In the genomic region with DNA sequence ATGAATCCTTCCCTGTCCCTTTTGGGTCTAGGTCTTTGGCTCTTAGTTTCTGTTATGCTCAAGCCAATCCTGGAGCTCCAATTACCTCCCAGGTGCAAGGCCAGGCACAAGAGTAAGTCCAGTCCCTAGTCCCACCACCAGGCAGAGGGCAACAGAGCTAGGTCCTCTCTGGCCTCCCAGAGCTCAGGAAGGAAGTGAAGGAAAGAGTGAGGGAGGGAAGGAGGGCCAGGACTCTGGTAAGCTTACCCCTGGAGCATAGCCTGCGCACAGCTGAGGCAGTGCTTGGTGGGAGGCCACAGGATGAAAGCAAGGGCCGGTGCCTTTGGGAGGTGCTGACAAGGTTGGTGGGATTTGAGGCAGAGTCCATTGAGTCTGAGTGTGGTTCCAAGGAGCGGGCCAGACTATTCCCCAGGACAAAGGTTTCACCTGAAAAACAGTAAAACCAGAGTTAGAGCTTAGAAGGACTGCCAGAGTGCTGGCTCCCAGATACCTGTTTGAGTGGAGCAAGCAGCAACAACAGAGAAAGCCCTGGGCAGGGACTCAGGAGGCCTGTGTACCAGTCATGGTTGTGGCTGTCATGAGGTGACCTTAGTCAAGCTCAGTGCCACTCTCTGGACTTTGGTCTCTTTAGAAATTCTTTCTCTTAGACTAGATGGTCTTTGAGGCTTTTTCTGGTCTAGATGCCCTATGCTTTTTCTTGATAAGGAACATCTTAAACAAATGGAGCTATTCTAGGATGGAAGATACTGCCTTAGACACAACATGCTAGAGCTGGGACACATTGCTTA, we compare ENCODE assay signal across 27 cellular contexts. TPM values are rescaled to one million over a fixed set of nuclear protein-coding genes. Genes with fewer than 3 reads are reported as not detected.
DNase-seq lines count a peak whose midpoint lies in the region; ATAC-seq, FAIRE-seq and TF ChIP-seq lines count a peak whose summit lies in the region.
"Had no signal": no experiment of that assay in that cellular context is flagged by ENCODE, and none has a peak within 500 bp of the region (broad histone marks: within the 10 kb centered on the region; RNA-seq: fewer than 3 reads in every experiment).

No MANE protein-coding gene starts in this region.

- no peak overlapping the region for H3K4me3 Mint-ChIP-seq in natural killer cell treated with Interleukin-12 subunit alpha and Interleukin-12 subunit beta and Interleukin-15 and Interleukin-18, amount 100 ng/mL, for 72 hours
- no peak overlapping the region for H3K4me3 Mint-ChIP-seq in natural killer cell
- no peak overlapping the region for H3K4me3 Mint-ChIP-seq in endothelial cell (ENCODE audit: unreplicated experiment)
- H3K4me3 Mint-ChIP-seq: CD14-positive monocyte; CD4-positive, alpha-beta memory T cell; CD4-positive, CD25-positive, alpha-beta regulatory T cell; CD8-positive, alpha-beta memory T cell had no signal

- H3K9me3 ChIP-seq in HepG2 (ENCODE audit: low read length) (no peaks in the 10 kb centered on the region), right lobe of liver (no peaks in the 10 kb centered on the region)
- H3K9me3 ChIP-seq: BE2C, BLaER1 had no signal

- H3K27ac ChIP-seq in HepG2 (ENCODE audit: extremely low read length, insufficient read depth, low read length) (no peak overlapping the region), right lobe of liver (peak overlapping the region in 1 of 3 donors; percentile 6)
- H3K27ac ChIP-seq: 22Rv1, BLaER1 had no signal

- H3K27me3 ChIP-seq in HepG2 (ENCODE audit: control insufficient read depth in 1 of 2, insufficient read depth in 2 of 2, low read length in 2 of 2): no peaks in the 10 kb centered on the region
- no peaks in the 10 kb centered on the region for H3K27me3 ChIP-seq in right lobe of liver
- H3K27me3 ChIP-seq: BE2C, BLaER1 had no signal

- DNase-seq in natural killer cell treated with Interleukin-12 subunit alpha and Interleukin-12 subunit beta and Interleukin-15 and Interleukin-18, amount 100 ng/mL, for 72 hours (ENCODE audit: low spot score): no peak
- DNase-seq in natural killer cell (no peak), HepG2 (ENCODE audit: low spot score) (no peak), right lobe of liver (no peak), NCI-H446 treated with DMSO at 0.1 percent for 48 hours (lab: John Stamatoyannopoulos, UW) (no peak), endothelial cell (ENCODE audit: low spot score) (no peak)
- DNase-seq: ACHN; BE2C; C1 segment of cervical spinal cord; CD4-positive, alpha-beta memory T cell; CD4-positive, CD25-positive, alpha-beta regulatory T cell; CD8-positive, alpha-beta memory T cell; COR-L47; DMS 273 treated with DMSO at 0.1 percent for 48 hours; DMS153; DMS53; DMS79; DND-41; EL; GDM1 had no signal

- BruUV-seq in HepG2 (replicated peaks; lab: Mats Ljungman, UMichigan): no TSS peak

- H3K4me3 ChIP-seq in HepG2 (replicated peaks in 1 of 3; ENCODE audit: insufficient read depth in 1 of 3, low read depth in 2 of 3, low read length in 3 of 3): no peak overlapping the region
- H3K4me3 ChIP-seq in right lobe of liver: no peak overlapping the region
- H3K4me3 ChIP-seq: BLaER1, GM12878 had no signal

- in situ Hi-C loops in HepG2 (cut with HindIII; ENCODE audit: extremely low pct_ligation_motif_present, low pct_unique_long_range_greater_than_20kb): no loop called here

- intact Hi-C loops in natural killer cell (cut with micrococcal nuclease): no loop called here
- intact Hi-C loops in HepG2 (cut with micrococcal nuclease; ENCODE audit: unreplicated experiment): no loop called here
- intact Hi-C loops in right lobe of liver (cut with DNase I): no loop called here

- H3K9ac ChIP-seq in HepG2 (ENCODE audit: insufficient read depth, low read depth, low read length): no peak overlapping the region
- H3K9ac ChIP-seq: BLaER1 had no signal

- peaks cover 6% of the 10 kb centered on the region for H3K36me3 Mint-ChIP-seq in natural killer cell treated with Interleukin-12 subunit alpha and Interleukin-12 subunit beta and Interleukin-15 and Interleukin-18, amount 100 ng/mL, for 72 hours
- H3K36me3 Mint-ChIP-seq in natural killer cell (no peaks in the 10 kb centered on the region), endothelial cell (ENCODE audit: low read depth, unreplicated experiment) (peaks cover 27% of the 10 kb centered on the region)

- no peak overlapping the region for H2AFZ ChIP-seq in HepG2 (ENCODE audit: low read length)

- no peaks in the 10 kb centered on the region for H4K20me1 ChIP-seq in HepG2 (ENCODE audit: insufficient read depth, low read length)

- H3K4me1 Mint-ChIP-seq in natural killer cell treated with Interleukin-12 subunit alpha and Interleukin-12 subunit beta and Interleukin-15 and Interleukin-18, amount 100 ng/mL, for 72 hours (ENCODE audit: low read depth in 2 of 2): peaks cover 0 to 2% of the 10 kb centered on the region in 2 donors
- H3K4me1 Mint-ChIP-seq in natural killer cell (no peaks in the 10 kb centered on the region), endothelial cell (ENCODE audit: unreplicated experiment) (peaks cover 4% of the 10 kb centered on the region)
- H3K4me1 Mint-ChIP-seq: CD8-positive, alpha-beta memory T cell had no signal

- H3K4me1 ChIP-seq in HepG2 (ENCODE audit: insufficient read depth, low read length) (peaks cover 18% of the 10 kb centered on the region), right lobe of liver (peaks cover 0 to 6% (median 0%) of the 10 kb centered on the region in 4 donors)
- H3K4me1 ChIP-seq: BE2C, BLaER1 had no signal

- no peak overlapping the region for H3K4me2 ChIP-seq in HepG2 (ENCODE audit: low read depth, low read length)
- H3K4me2 ChIP-seq: BLaER1 had no signal

- no peak overlapping the region for H3K27ac Mint-ChIP-seq in natural killer cell treated with Interleukin-12 subunit alpha and Interleukin-12 subunit beta and Interleukin-15 and Interleukin-18, amount 100 ng/mL, for 72 hours
- H3K27ac Mint-ChIP-seq in natural killer cell: no peak overlapping the region
- no peak overlapping the region for H3K27ac Mint-ChIP-seq in endothelial cell (ENCODE audit: unreplicated experiment)
- H3K27ac Mint-ChIP-seq: CD14-positive monocyte; CD4-positive, alpha-beta memory T cell; CD4-positive, CD25-positive, alpha-beta regulatory T cell; CD8-positive, alpha-beta memory T cell had no signal

- TF ChIP-seq CTCF in natural killer cell (IDR thresholded peaks at IDR 0.05) (no peak), HepG2 (CRISPR knock-in tag; IDR thresholded peaks at IDR 0.05) (no peak), right lobe of liver (IDR thresholded peaks at IDR 0.05) (no peak), endothelial cell (IDR thresholded peaks at IDR 0.05; ENCODE audit: unreplicated experiment) (no peak)

- POLR2A ChIA-PET in HepG2 (lab: Yijun Ruan, JAX): no interaction called here

- no peak for TF ChIP-seq RAD21 in HepG2 (CRISPR knock-in tag; IDR thresholded peaks at IDR 0.05)

- no peaks in the 10 kb centered on the region for H3K79me2 ChIP-seq in HepG2 (ENCODE audit: insufficient read depth, low read length)

- ATAC-seq in natural killer cell treated with Interleukin-12 subunit alpha and Interleukin-12 subunit beta and Interleukin-15 and Interleukin-18, amount 100 ng/mL, for 72 hours: peak; percentile 20 to 48
- ATAC-seq in natural killer cell (no peak), HepG2 (peak; percentile 71), right lobe of liver (peak; percentile 68 to 83 (median 82)), esophagus mucosa (no peak)
- ATAC-seq: GM12878 had no signal

- CTCF ChIA-PET in HepG2 (lab: Yijun Ruan, JAX; ENCODE audit: low intra/inter-chr PET ratio, low total read pairs): no interaction called here

- H3K9me3 Mint-ChIP-seq in natural killer cell treated with Interleukin-12 subunit alpha and Interleukin-12 subunit beta and Interleukin-15 and Interleukin-18, amount 100 ng/mL, for 72 hours: no peaks in the 10 kb centered on the region
- H3K9me3 Mint-ChIP-seq in natural killer cell (no peaks in the 10 kb centered on the region), endothelial cell (ENCODE audit: unreplicated experiment) (no peaks in the 10 kb centered on the region)
- H3K9me3 Mint-ChIP-seq: CD4-positive, alpha-beta memory T cell; CD8-positive, alpha-beta memory T cell had no signal

- H3K36me3 ChIP-seq in HepG2 (replicated peaks in 1 of 2; ENCODE audit: control insufficient read depth in 1 of 2, insufficient read depth in 2 of 2, low read length in 2 of 2): peaks cover 12 to 47% of the 10 kb centered on the region in 2 experiments
- peaks cover 0 to 34% (median 2%) of the 10 kb centered on the region in 4 donors for H3K36me3 ChIP-seq in right lobe of liver

- no peaks in the 10 kb centered on the region for H3K27me3 Mint-ChIP-seq in natural killer cell treated with Interleukin-12 subunit alpha and Interleukin-12 subunit beta and Interleukin-15 and Interleukin-18, amount 100 ng/mL, for 72 hours
- H3K27me3 Mint-ChIP-seq in natural killer cell (ENCODE audit: low read depth in 2 of 2) (no peaks in the 10 kb centered on the region), endothelial cell (ENCODE audit: unreplicated experiment) (no peaks in the 10 kb centered on the region)
- H3K27me3 Mint-ChIP-seq: CD4-positive, alpha-beta memory T cell; CD4-positive, CD25-positive, alpha-beta regulatory T cell; CD8-positive, alpha-beta memory T cell had no signal

- TF ChIP-seq EP300 in HepG2 (IDR thresholded peaks at IDR 0.05; ENCODE audit: low read depth in 2 of 2, low read length in 2 of 2) (no peak), HepG2 (CRISPR knock-in tag; IDR thresholded peaks at IDR 0.05; ENCODE audit: borderline replicate concordance) (no peak)

- FAIRE-seq in HepG2 (lab: Jason Lieb, UNC): no peak
- FAIRE-seq: GM12878, GM19239 had no signal

- WGBS in HepG2 (ENCODE audit: low lambda C conversion rate): 100% methylated on average over 3 of the region's 3 CpGs
- 100% methylated on average over 1 of the region's 3 CpGs for WGBS in right lobe of liver (ENCODE audit: insufficient coverage, low coverage, low lambda C conversion rate, missing lambda C conversion rate)

- TF ChIP-seq POLR2A in HepG2 (IDR thresholded peaks at IDR 0.05; ENCODE audit: insufficient read depth in 1 of 2, low read depth in 2 of 2, low read length in 2 of 2) (no peak), right lobe of liver (IDR thresholded peaks at IDR 0.05) (no peak)

RNA-seq across cellular contexts. Expression of a gene that starts 15.8 kb away (rescaled TPM):
- under 1 TPM; 0.14 to 0.33 TPM for total RNA-seq in natural killer cell treated with Interleukin-12 subunit alpha and Interleukin-12 subunit beta and Interleukin-15 and Interleukin-18, amount 100 ng/mL, for 72 hours
- total RNA-seq in natural killer cell (under 1 TPM; 0.09 to 0.18 (median 0.09) TPM), HepG2 (2016; rRNA removed; fragmentation: Illumina TruSeq; extraction: Trizol) (0.07 TPM in 1 of 2 replicates, not detected in the other), right lobe of liver (under 1 TPM in 3 of 6 experiments, not detected in 3; 0.06 to 0.27 (median 0.14) TPM), esophagus mucosa (0.08 TPM), endothelial cell (ENCODE audit: unreplicated experiment) (0.38 TPM)
- not detected in 2 replicates for total RNA-seq in HepG2 (2016; cell fraction: cytosol; rRNA removed; fragmentation: Illumina TruSeq; extraction: Trizol; ENCODE audit: low read depth)
- total RNA-seq in HepG2 (2016; cell fraction: insoluble cytoplasmic fraction; rRNA removed; fragmentation: Illumina TruSeq; extraction: Trizol): 0.19 TPM in 1 of 2 replicates, not detected in the other
- total RNA-seq in HepG2 (2016; cell fraction: membrane; rRNA removed; fragmentation: Illumina TruSeq; extraction: Trizol): 0.09 TPM in 1 of 2 replicates, not detected in the other
- 0.31 and 0.50 TPM in 2 replicates for total RNA-seq in HepG2 (2016; cell fraction: nucleus; rRNA removed; fragmentation: Illumina TruSeq; extraction: Trizol)
- 0.18 and 0.20 TPM in 2 replicates for polyA plus RNA-seq in HepG2 (2011; rRNA removed)
- 0.05 and 0.08 TPM in 2 replicates for polyA plus RNA-seq in HepG2 (2011; cell fraction: cytosol; rRNA removed)
- 1.2 and 1.7 TPM in 2 replicates for polyA plus RNA-seq in HepG2 (2011; cell fraction: nucleus; rRNA removed)
- 0.44 and 0.65 TPM in 2 replicates for polyA plus RNA-seq in HepG2 (2012)
- polyA plus RNA-seq in HepG2 (2016; cell fraction: cytosol; fragmentation: Illumina TruSeq; extraction: Trizol; ENCODE audit: low read depth): not detected in 2 replicates
- polyA plus RNA-seq in HepG2 (2016; cell fraction: insoluble cytoplasmic fraction; fragmentation: Illumina TruSeq; extraction: Trizol; ENCODE audit: low read depth): not detected in 2 replicates
- not detected in 2 replicates for polyA plus RNA-seq in HepG2 (2016; cell fraction: membrane; fragmentation: Illumina TruSeq; extraction: Trizol; ENCODE audit: low read depth)
- 0.60 and 0.71 TPM in 2 replicates for polyA plus RNA-seq in HepG2 (2016; cell fraction: nucleus; fragmentation: Illumina TruSeq; extraction: Trizol; ENCODE audit: insufficient read depth, low read depth)
- polyA minus RNA-seq in HepG2 (2011; rRNA and poly(A)+ RNA removed; ENCODE audit: low replicate concordance): 0.37 and 1.3 TPM in 2 replicates
- not detected in 2 replicates for polyA minus RNA-seq in HepG2 (2011; cell fraction: cytosol; rRNA and poly(A)+ RNA removed)
- 2.1 and 2.4 TPM in 2 replicates for polyA minus RNA-seq in HepG2 (2011; cell fraction: nucleus; rRNA and poly(A)+ RNA removed)
- total RNA-seq: Daoy had no signal

RNA-seq across cellular contexts. Expression of a gene that starts 57.8 kb away (rescaled TPM):
- 100 to 1,000 TPM in 1 of 2 donors, 10 to 100 TPM in 1; 83.1 to 152 TPM for total RNA-seq in natural killer cell treated with Interleukin-12 subunit alpha and Interleukin-12 subunit beta and Interleukin-15 and Interleukin-18, amount 100 ng/mL, for 72 hours
- 100 to 1,000 TPM in 1 of 3 donors, 10 to 100 TPM in 2; 90.5 to 128 (median 99.0) TPM for total RNA-seq in natural killer cell
- total RNA-seq in HepG2 (2016; rRNA removed; fragmentation: Illumina TruSeq; extraction: Trizol): 42.8 and 63.1 TPM in 2 replicates
- 8.1 and 8.4 TPM in 2 replicates for total RNA-seq in HepG2 (2016; cell fraction: cytosol; rRNA removed; fragmentation: Illumina TruSeq; extraction: Trizol; ENCODE audit: low read depth)
- 40.9 and 54.3 TPM in 2 replicates for total RNA-seq in HepG2 (2016; cell fraction: insoluble cytoplasmic fraction; rRNA removed; fragmentation: Illumina TruSeq; extraction: Trizol)
- total RNA-seq in HepG2 (2016; cell fraction: membrane; rRNA removed; fragmentation: Illumina TruSeq; extraction: Trizol): 18.5 and 19.2 TPM in 2 replicates
- total RNA-seq in HepG2 (2016; cell fraction: nucleus; rRNA removed; fragmentation: Illumina TruSeq; extraction: Trizol): 56.4 and 60.8 TPM in 2 replicates
- polyA plus RNA-seq in HepG2 (2011; rRNA removed): 9.6 and 10.1 TPM in 2 replicates
- polyA plus RNA-seq in HepG2 (2011; cell fraction: cytosol; rRNA removed): 6.4 and 7.9 TPM in 2 replicates
- polyA plus RNA-seq in HepG2 (2011; cell fraction: nucleus; rRNA removed): 42.7 and 43.4 TPM in 2 replicates
- polyA plus RNA-seq in HepG2 (2012): 19.4 and 21.9 TPM in 2 replicates
- polyA plus RNA-seq in HepG2 (2016; cell fraction: cytosol; fragmentation: Illumina TruSeq; extraction: Trizol; ENCODE audit: low read depth): 4.7 and 5.0 TPM in 2 replicates
- 61.3 and 68.4 TPM in 2 replicates for polyA plus RNA-seq in HepG2 (2016; cell fraction: insoluble cytoplasmic fraction; fragmentation: Illumina TruSeq; extraction: Trizol; ENCODE audit: low read depth)
- polyA plus RNA-seq in HepG2 (2016; cell fraction: membrane; fragmentation: Illumina TruSeq; extraction: Trizol; ENCODE audit: low read depth): 9.5 and 10.5 TPM in 2 replicates
- polyA plus RNA-seq in HepG2 (2016; cell fraction: nucleus; fragmentation: Illumina TruSeq; extraction: Trizol; ENCODE audit: insufficient read depth, low read depth): 105 and 109 TPM in 2 replicates
- polyA minus RNA-seq in HepG2 (2011; rRNA and poly(A)+ RNA removed; ENCODE audit: low replicate concordance): 23.3 and 120 TPM in 2 replicates
- 7.5 and 8.1 TPM in 2 replicates for polyA minus RNA-seq in HepG2 (2011; cell fraction: cytosol; rRNA and poly(A)+ RNA removed)
- polyA minus RNA-seq in HepG2 (2011; cell fraction: nucleus; rRNA and poly(A)+ RNA removed): 51.4 and 55.3 TPM in 2 replicates
- total RNA-seq in right lobe of liver: 10 to 100 TPM; 13.1 to 48.0 (median 42.2) TPM
- total RNA-seq in esophagus mucosa: 24.0 TPM
- 41.2 TPM for total RNA-seq in endothelial cell (ENCODE audit: unreplicated experiment)

Comparison
In these comparisons a context has a peak if more than half of its experiments do, and no peak if none do; other contexts are left out.
1. ATAC-seq: peak in natural killer cell treated with Interleukin-12 subunit alpha and Interleukin-12 subunit beta and Interleukin-15 and Interleukin-18, amount 100 ng/mL, for 72 hours (2 of 2), HepG2 (single experiment) and right lobe of liver (4 of 4); none in natural killer cell (0 of 3) and esophagus mucosa (single experiment).